In genomic region chr5:55994998-55995914, GRCh38 we compare ENCODE assay signal across 8 cellular contexts.
A peak's percentile ranks its signal among the peaks of the same experiment; 100 is the strongest.
DNase-seq lines count a peak whose midpoint lies in the region; ATAC-seq and TF ChIP-seq lines count a peak whose summit lies in the region.

No MANE protein-coding gene starts in this region.

- H3K4me3 Mint-ChIP-seq in central memory CD8-positive, alpha-beta T cell: peak overlapping the region; percentile 87

- H3K36me3 Mint-ChIP-seq in central memory CD8-positive, alpha-beta T cell (ENCODE audit: insufficient read depth): peaks cover 13% of the 10 kb centered on the region

- ATAC-seq in GM19035 (IDR thresholded peaks at IDR 0.05; ENCODE audit: unreplicated experiment) (peak; percentile 95), HG03342 (IDR thresholded peaks at IDR 0.05; ENCODE audit: unreplicated experiment) (peak; percentile 96)
- peak; percentile 94 for ATAC-seq in central memory CD8-positive, alpha-beta T cell (replicated peaks; ENCODE audit: extremely low read depth, poor library complexity, severe bottlenecking)

- peaks cover 5% of the 10 kb centered on the region for H3K9me3 Mint-ChIP-seq in central memory CD8-positive, alpha-beta T cell

- no peaks in the 10 kb centered on the region for H3K27me3 Mint-ChIP-seq in central memory CD8-positive, alpha-beta T cell

- TF ChIP-seq CTCF in AG09319 (IDR thresholded peaks at IDR 0.05; ENCODE audit: low read depth, low read length): no peak

- H3K4me1 Mint-ChIP-seq in central memory CD8-positive, alpha-beta T cell: peaks cover 39% of the 10 kb centered on the region

- DNase-seq in AG09319 (ENCODE audit: extremely low read depth, low read depth): peak; percentile 97
- DNase-seq in NCI-H345 (lab: John Stamatoyannopoulos, UW): peak; percentile 95
- DNase-seq in activated CD4-positive, CD25-positive, alpha-beta regulatory T cell treated with anti-CD3 and anti-CD28 coated beads, Interleukin-2, amount 50 U/mL, for 16 hours (ENCODE audit: low read depth, low spot score): peak; percentile 93
- peak; percentile 87 to 88 for DNase-seq in central memory CD8-positive, alpha-beta T cell (ENCODE audit: low spot score in 2 of 2)
- peak; percentile 98 for DNase-seq in islet precursor cell
- peak; percentile 93 to 97 (median 97) for DNase-seq in stimulated activated CD4-positive, alpha-beta T cell treated with anti-CD3 and anti-CD28 coated beads, Interleukin-12 subunit alpha, Interleukin-12 subunit beta, amount 100 ng/mL, for 48 hours (ENCODE audit: low read depth in 2 of 3, low spot score in 1 of 3)

- H3K27ac Mint-ChIP-seq in central memory CD8-positive, alpha-beta T cell (ENCODE audit: low read depth): peak overlapping the region; percentile 97

Comparison
In these comparisons a context has a peak if more than half of its experiments do, and no peak if none do; other contexts are left out.
1. Peak in every context shown above with its lines: DNase-seq and ATAC-seq.